Comparison of ENCODE assay signal across 1 cellular context in genomic region chr6:30615958-30616810, GRCh38.
TF ChIP-seq lines count a peak whose summit lies in the region.

No MANE protein-coding gene starts in this region.

TF ChIP-seq in K562, 482 proteins besides CTCF, POLR2A, EP300 and RAD21 (continued from another document and continues in another):
- TF ChIP-seq, protein P1, sequence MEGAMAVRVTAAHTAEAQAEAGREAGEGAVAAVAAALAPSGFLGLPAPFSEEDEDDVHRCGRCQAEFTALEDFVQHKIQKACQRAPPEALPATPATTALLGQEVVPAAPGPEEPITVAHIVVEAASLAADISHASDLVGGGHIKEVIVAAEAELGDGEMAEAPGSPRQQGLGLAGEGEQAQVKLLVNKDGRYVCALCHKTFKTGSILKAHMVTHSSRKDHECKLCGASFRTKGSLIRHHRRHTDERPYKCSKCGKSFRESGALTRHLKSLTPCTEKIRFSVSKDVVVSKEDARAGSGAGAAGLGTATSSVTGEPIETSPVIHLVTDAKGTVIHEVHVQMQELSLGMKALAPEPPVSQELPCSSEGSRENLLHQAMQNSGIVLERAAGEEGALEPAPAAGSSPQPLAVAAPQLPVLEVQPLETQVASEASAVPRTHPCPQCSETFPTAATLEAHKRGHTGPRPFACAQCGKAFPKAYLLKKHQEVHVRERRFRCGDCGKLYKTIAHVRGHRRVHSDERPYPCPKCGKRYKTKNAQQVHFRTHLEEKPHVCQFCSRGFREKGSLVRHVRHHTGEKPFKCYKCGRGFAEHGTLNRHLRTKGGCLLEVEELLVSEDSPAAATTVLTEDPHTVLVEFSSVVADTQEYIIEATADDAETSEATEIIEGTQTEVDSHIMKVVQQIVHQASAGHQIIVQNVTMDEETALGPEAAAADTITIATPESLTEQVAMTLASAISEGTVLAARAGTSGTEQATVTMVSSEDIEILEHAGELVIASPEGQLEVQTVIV (CRISPR knock-in tag; IDR thresholded peaks at IDR 0.05; ENCODE audit: borderline replicate concordance): 0 out of 2 replicates have a peak, but pooled peaks have one; percentile 30
- TF ChIP-seq NR2C1 (IDR thresholded peaks at IDR 0.05) (no peak), NR2C1 (tag; IDR thresholded peaks at IDR 0.05) (no peak; the same call in 1 of the 2 replicates), PPARD (CRISPR knock-in tag; IDR thresholded peaks at IDR 0.05) (no peak), MTA2 (IDR thresholded peaks at IDR 0.05; ENCODE audit: low read depth) (no peak), ZFPM2 (CRISPR knock-in tag; IDR thresholded peaks at IDR 0.05) (no peak), PBX2 (CRISPR knock-in tag; IDR thresholded peaks at IDR 0.05; ENCODE audit: low read depth) (no peak), PBX2 (tag; conservative IDR thresholded peaks at IDR 0.05; ENCODE audit: low read depth) (0 out of 2 replicates have a peak, but pooled peaks have one; percentile 31), ZBTB1 (CRISPR knock-in tag; IDR thresholded peaks at IDR 0.05; ENCODE audit: borderline replicate concordance, low read depth) (no peak), TBP (optimal IDR thresholded peaks at IDR 0.05; ENCODE audit: low read depth, low read length) (no peak), TCFL5 (CRISPR knock-in tag; conservative IDR thresholded peaks at IDR 0.05) (0 out of 2 replicates have a peak, but pooled peaks have one; percentile 7), SMAD3 (CRISPR knock-in tag; conservative IDR thresholded peaks at IDR 0.05) (peak; percentile 77), HNRNPH1 (optimal IDR thresholded peaks at IDR 0.05; ENCODE audit: low read depth, low read length) (no peak), XRCC3 (IDR thresholded peaks at IDR 0.05) (no peak), PHB2 (IDR thresholded peaks at IDR 0.05; ENCODE audit: low read depth) (no peak), GATA2 (CRISPR knock-in tag; IDR thresholded peaks at IDR 0.05) (no peak), TOE1 (IDR thresholded peaks at IDR 0.05; ENCODE audit: borderline replicate concordance) (0 out of 2 replicates have a peak, but pooled peaks have one; percentile 16), TOE1 (CRISPR knock-in tag; IDR thresholded peaks at IDR 0.05; ENCODE audit: borderline replicate concordance, low read depth) (0 out of 2 replicates have a peak, but pooled peaks have one; percentile 75), NR2F6 (CRISPR knock-in tag; IDR thresholded peaks at IDR 0.05) (peak; percentile 68; the same call in 1 of the 2 replicates), SMAD1 (IDR thresholded peaks at IDR 0.05; ENCODE audit: low read depth, low read length, partially characterized antibody) (peak; percentile 59), ZNF511 (CRISPR knock-in tag; IDR thresholded peaks at IDR 0.05) (no peak), STAT5A (IDR thresholded peaks at IDR 0.05; ENCODE audit: borderline replicate concordance, low read length) (no peak), MGA (IDR thresholded peaks at IDR 0.05) (no peak), FOXK2 (conservative IDR thresholded peaks at IDR 0.05 in 1 of 2, IDR thresholded peaks at IDR 0.05 in 1 of 2; ENCODE audit: low read depth in 2 of 2) (no peak), SRSF1 (IDR thresholded peaks at IDR 0.05; ENCODE audit: low read depth, low read length) (no peak), ELF1 (tag; IDR thresholded peaks at IDR 0.05) (0 out of 2 replicates have a peak, but pooled peaks have one; percentile 39), TCF7 (IDR thresholded peaks at IDR 0.05; ENCODE audit: borderline replicate concordance) (no peak), ZBED1 (IDR thresholded peaks at IDR 0.05) (no peak; the same call in 1 of the 2 replicates), TBL1XR1 (IDR thresholded peaks at IDR 0.05; ENCODE audit: low read length in 2 of 2) (peak in 1 of 2 experiments; percentile 3; a peak in 2 of 4 replicates), KAT8 (IDR thresholded peaks at IDR 0.05; ENCODE audit: low read depth) (no peak), THAP7 (CRISPR knock-in tag; IDR thresholded peaks at IDR 0.05) (no peak), NCOR1 (IDR thresholded peaks at IDR 0.05) (no peak), RFX1 (IDR thresholded peaks at IDR 0.05) (no peak), CBX5 (IDR thresholded peaks at IDR 0.05; ENCODE audit: borderline replicate concordance, low read depth) (no peak), ZNF316 (IDR thresholded peaks at IDR 0.05) (peak; percentile 98), ZNF347 (CRISPR knock-in tag; IDR thresholded peaks at IDR 0.05; ENCODE audit: low read depth) (no peak), ETS2 (tag; IDR thresholded peaks at IDR 0.05; ENCODE audit: borderline replicate concordance, poor library complexity, severe bottlenecking) (no peak), SMARCB1 (IDR thresholded peaks at IDR 0.05; ENCODE audit: insufficient read length, low read depth) (no peak), CREB1 (IDR thresholded peaks at IDR 0.05) (no peak), CREB1 (CRISPR knock-in tag; IDR thresholded peaks at IDR 0.05) (no peak)
- TF ChIP-seq, protein P2, sequence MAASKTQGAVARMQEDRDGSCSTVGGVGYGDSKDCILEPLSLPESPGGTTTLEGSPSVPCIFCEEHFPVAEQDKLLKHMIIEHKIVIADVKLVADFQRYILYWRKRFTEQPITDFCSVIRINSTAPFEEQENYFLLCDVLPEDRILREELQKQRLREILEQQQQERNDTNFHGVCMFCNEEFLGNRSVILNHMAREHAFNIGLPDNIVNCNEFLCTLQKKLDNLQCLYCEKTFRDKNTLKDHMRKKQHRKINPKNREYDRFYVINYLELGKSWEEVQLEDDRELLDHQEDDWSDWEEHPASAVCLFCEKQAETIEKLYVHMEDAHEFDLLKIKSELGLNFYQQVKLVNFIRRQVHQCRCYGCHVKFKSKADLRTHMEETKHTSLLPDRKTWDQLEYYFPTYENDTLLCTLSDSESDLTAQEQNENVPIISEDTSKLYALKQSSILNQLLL (CRISPR knock-in tag; IDR thresholded peaks at IDR 0.05; ENCODE audit: borderline replicate concordance): no peak
- TF ChIP-seq, protein P3, sequence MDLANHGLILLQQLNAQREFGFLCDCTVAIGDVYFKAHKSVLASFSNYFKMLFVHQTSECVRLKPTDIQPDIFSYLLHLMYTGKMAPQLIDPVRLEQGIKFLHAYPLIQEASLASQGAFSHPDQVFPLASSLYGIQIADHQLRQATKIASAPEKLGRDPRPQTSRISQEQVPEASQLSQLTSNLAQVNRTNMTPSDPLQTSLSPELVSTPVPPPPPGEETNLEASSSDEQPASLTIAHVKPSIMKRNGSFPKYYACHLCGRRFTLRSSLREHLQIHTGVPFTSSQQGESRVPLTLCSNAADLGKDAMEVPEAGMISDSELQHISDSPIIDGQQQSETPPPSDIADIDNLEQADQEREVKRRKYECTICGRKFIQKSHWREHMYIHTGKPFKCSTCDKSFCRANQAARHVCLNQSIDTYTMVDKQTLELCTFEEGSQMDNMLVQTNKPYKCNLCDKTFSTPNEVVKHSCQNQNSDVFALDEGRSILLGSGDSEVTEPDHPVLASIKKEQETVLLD (IDR thresholded peaks at IDR 0.05): no peak
- TF ChIP-seq, protein P4, sequence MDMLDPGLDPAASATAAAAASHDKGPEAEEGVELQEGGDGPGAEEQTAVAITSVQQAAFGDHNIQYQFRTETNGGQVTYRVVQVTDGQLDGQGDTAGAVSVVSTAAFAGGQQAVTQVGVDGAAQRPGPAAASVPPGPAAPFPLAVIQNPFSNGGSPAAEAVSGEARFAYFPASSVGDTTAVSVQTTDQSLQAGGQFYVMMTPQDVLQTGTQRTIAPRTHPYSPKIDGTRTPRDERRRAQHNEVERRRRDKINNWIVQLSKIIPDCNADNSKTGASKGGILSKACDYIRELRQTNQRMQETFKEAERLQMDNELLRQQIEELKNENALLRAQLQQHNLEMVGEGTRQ (CRISPR knock-in tag; IDR thresholded peaks at IDR 0.05): no peak
